In the genomic region with DNA sequence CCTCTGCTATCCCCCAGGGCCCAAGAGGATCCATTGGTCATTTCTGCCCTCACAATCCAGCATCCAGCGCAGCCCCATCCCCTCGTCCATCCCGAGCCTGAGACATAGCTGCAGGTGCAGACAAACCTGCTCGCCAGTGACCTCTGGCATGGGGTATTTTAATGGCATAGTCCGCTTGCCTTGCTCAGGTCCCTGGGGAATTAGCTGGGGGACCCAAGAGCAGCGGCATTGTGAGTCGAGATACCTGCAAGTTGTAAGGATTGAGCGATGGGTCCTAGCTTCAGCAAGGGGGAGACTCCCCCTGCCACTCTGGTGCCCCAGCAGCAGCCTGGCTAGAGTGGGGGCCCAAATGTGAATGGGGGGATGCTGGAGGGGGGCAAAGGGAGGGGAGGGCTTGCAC, we compare ENCODE assay signal across 26 cellular contexts.
A peak's percentile ranks its signal among the peaks of the same experiment; 100 is the strongest.
DNase-seq lines count a peak whose midpoint lies in the region; TF ChIP-seq lines count a peak whose summit lies in the region.
"Had no signal": no experiment of that assay in that cellular context is flagged by ENCODE, and none has a peak within 500 bp of the region (broad histone marks: within the 10 kb centered on the region; RNA-seq: fewer than 3 reads in every experiment).

No MANE protein-coding gene starts in this region.

- no peak overlapping the region for H4K5ac ChIP-seq in mesendoderm (ENCODE audit: low read length)

- H2BK120ac ChIP-seq in mesendoderm (ENCODE audit: low read depth, low read length): no peak overlapping the region

- intact Hi-C loops in dorsolateral prefrontal cortex (cut with DNase I): no loop called here

- no peak overlapping the region for H3K4ac ChIP-seq in mesendoderm (ENCODE audit: low read depth, low read length)

- H2AK5ac ChIP-seq in mesendoderm (ENCODE audit: low read length): peak overlapping the region; percentile 80

- H3K36me3 Mint-ChIP-seq in progenitor cell of endocrine pancreas (ENCODE audit: insufficient read depth): no peaks in the 10 kb centered on the region
- H3K36me3 Mint-ChIP-seq: activated CD8-positive, alpha-beta memory T cell treated with anti-CD3 and anti-CD28 coated beads, Interleukin-2, amount 10 ng/mL, durations not matched to agents 7 days and 5 days; CD4-positive, CD25-positive, alpha-beta regulatory T cell had no signal

- no peak overlapping the region for H3K23ac ChIP-seq in mesendoderm (ENCODE audit: low read length)

- H3K9me3 ChIP-seq in ES-I3 (ENCODE audit: control insufficient read depth, insufficient read depth, low read length): no peaks in the 10 kb centered on the region
- H3K9me3 ChIP-seq in Loucy (ENCODE audit: insufficient read depth, low read depth, low read length): no peaks in the 10 kb centered on the region
- H3K9me3 ChIP-seq: esophagus muscularis mucosa, left lung, prostate gland, tibial artery had no signal

- H3K36me3 ChIP-seq in ES-I3 (ENCODE audit: insufficient read depth, low read length) (no peaks in the 10 kb centered on the region), Loucy (ENCODE audit: insufficient read depth, low read length) (peaks cover 15% of the 10 kb centered on the region; the same call in 1 of the 2 replicates), mesendoderm (ENCODE audit: control insufficient read depth, insufficient read depth, low read length) (no peaks in the 10 kb centered on the region)
- H3K36me3 ChIP-seq: esophagus muscularis mucosa, left lung, prostate gland, tibial artery had no signal

- H3K4me3 ChIP-seq in Loucy (ENCODE audit: low read length, poor library complexity, severe bottlenecking): peak overlapping the region; percentile 61
- H3K4me3 ChIP-seq in dorsolateral prefrontal cortex: peak overlapping the region in 6 of 59 donors; percentile 21 to 54 (median 30)
- H3K4me3 ChIP-seq in mesendoderm (ENCODE audit: low read length): no peak overlapping the region
- H3K4me3 ChIP-seq: left lung, prostate gland, tibial artery had no signal

- H3K79me2 ChIP-seq in Loucy (ENCODE audit: insufficient read depth, low read length) (peaks cover 15% of the 10 kb centered on the region; the same call in 1 of the 2 replicates), mesendoderm (ENCODE audit: control insufficient read depth, insufficient read depth, low read length) (no peaks in the 10 kb centered on the region)

- no CpG with 5 or more reads among the region's 8 CpGs for WGBS in mesendoderm (ENCODE audit: extremely low coverage, insufficient coverage, low lambda C conversion rate)

- H3K4me3 Mint-ChIP-seq in progenitor cell of endocrine pancreas (ENCODE audit: low read depth): no peak overlapping the region
- H3K4me3 Mint-ChIP-seq: activated CD8-positive, alpha-beta memory T cell treated with anti-CD3 and anti-CD28 coated beads, Interleukin-2, amount 10 ng/mL, durations not matched to agents 7 days and 5 days; CD4-positive, CD25-positive, alpha-beta regulatory T cell; stimulated activated naive CD8-positive, alpha-beta T cell treated with anti-CD3 and anti-CD28 coated beads, Interleukin-15, amount 100 ng/mL, for 72 hours; T-helper 1 cell treated with Interleukin-12 subunit alpha and Interleukin-12 subunit beta and Interleukin-4 antibody, amounts not matched to agents 30 μg/mL and 1 μg/mL, for 36 hours had no signal

- no peak overlapping the region for H2AFZ ChIP-seq in Loucy (ENCODE audit: low read length)

- H3K27me3 Mint-ChIP-seq in progenitor cell of endocrine pancreas: peaks cover 13% of the 10 kb centered on the region
- H3K27me3 Mint-ChIP-seq: stimulated activated naive CD8-positive, alpha-beta T cell treated with anti-CD3 and anti-CD28 coated beads, Interleukin-15, amount 100 ng/mL, for 72 hours had no signal

- H3K9me2 ChIP-seq in Loucy (replicated peaks; ENCODE audit: low read depth, low read length): no peaks in the 10 kb centered on the region

- peak overlapping the region; percentile 29 to 100 (median 91) for H3K27ac ChIP-seq in dorsolateral prefrontal cortex
- H3K27ac ChIP-seq in mesendoderm (ENCODE audit: low read depth, low read length): peak overlapping the region; percentile 22
- H3K27ac ChIP-seq: esophagus muscularis mucosa, left lung, prostate gland, tibial artery had no signal

- peaks cover 3% of the 10 kb centered on the region; the same call in 1 of the 2 replicates for H3F3A ChIP-seq in Loucy (ENCODE audit: low read depth)

- no peaks in the 10 kb centered on the region for H3K27me3 ChIP-seq in Loucy (ENCODE audit: insufficient read depth, low read length, poor library complexity, severe bottlenecking)
- H3K27me3 ChIP-seq in dorsolateral prefrontal cortex: no peaks in the 10 kb centered on the region
- H3K27me3 ChIP-seq in mesendoderm (ENCODE audit: insufficient read depth, low read length, poor library complexity): no peaks in the 10 kb centered on the region

- peak overlapping the region; percentile 72 for H3K56ac ChIP-seq in mesendoderm (ENCODE audit: low read length)

- DNase-seq in dorsolateral prefrontal cortex: no peak
- peak; percentile 68 for DNase-seq in mesendoderm
- no peak for DNase-seq in globus pallidus (ENCODE audit: low spot score)
- DNase-seq in dedifferentiated amniotic fluid mesenchymal stem cell (ENCODE audit: extremely low spot score): no peak
- no peak for DNase-seq in NCI-H82 (lab: John Stamatoyannopoulos, UW)
- DNase-seq in progenitor cell of endocrine pancreas (ENCODE audit: low spot score, unreplicated experiment): no peak
- DNase-seq: activated CD8-positive, alpha-beta memory T cell treated with anti-CD3 and anti-CD28 coated beads, Interleukin-2, amount 10 ng/mL, durations not matched to agents 7 days and 5 days; activated T-cell treated with anti-CD3 and anti-CD28 coated beads, Interleukin-2, amount 50 U/mL, for 48 hours; AML-193; CD4-positive, CD25-positive, alpha-beta regulatory T cell; cortex of kidney; foreskin melanocyte; hippocampal formation; Karpas-422; left lung; mesenchymal stem cell; NCI-H1436; NCI-H2081 treated with DMSO at 0.1 percent for 48 hours; NCI-H446; stimulated activated naive CD8-positive, alpha-beta T cell treated with anti-CD3 and anti-CD28 coated beads, Interleukin-15, amount 100 ng/mL, for 72 hours; tibial artery had no signal

- peaks cover 30% of the 10 kb centered on the region for H3K4me1 ChIP-seq in ES-I3 (ENCODE audit: insufficient read depth, low read length)
- H3K4me1 ChIP-seq in Loucy (ENCODE audit: insufficient read depth, low read length, poor library complexity, severe bottlenecking): peaks cover 50% of the 10 kb centered on the region
- peaks cover 30% of the 10 kb centered on the region for H3K4me1 ChIP-seq in mesendoderm (ENCODE audit: control insufficient read depth, low read depth, low read length)
- H3K4me1 ChIP-seq: esophagus muscularis mucosa, prostate gland had no signal

- peak overlapping the region; percentile 66 for H3K4me2 ChIP-seq in Loucy (ENCODE audit: low read depth, low read length, poor library complexity, severe bottlenecking)
- H3K4me2 ChIP-seq in mesendoderm (ENCODE audit: low read length): peak overlapping the region; percentile 56

- no peak overlapping the region for H4K8ac ChIP-seq in mesendoderm (ENCODE audit: low read depth, low read length)

- H3K9me3 Mint-ChIP-seq in progenitor cell of endocrine pancreas (ENCODE audit: low read depth): no peaks in the 10 kb centered on the region
- H3K9me3 Mint-ChIP-seq: stimulated activated naive CD8-positive, alpha-beta T cell treated with anti-CD3 and anti-CD28 coated beads, Interleukin-15, amount 100 ng/mL, for 72 hours; T-helper 1 cell treated with Interleukin-12 subunit alpha and Interleukin-12 subunit beta and Interleukin-4 antibody, amounts not matched to agents 30 μg/mL and 1 μg/mL, for 36 hours had no signal

- TF ChIP-seq CTCF in Loucy (conservative IDR thresholded peaks at IDR 0.05; ENCODE audit: low read length): no peak
- TF ChIP-seq CTCF in dorsolateral prefrontal cortex (IDR thresholded peaks at IDR 0.05 in 54 of 56, conservative IDR thresholded peaks at IDR 0.05 in 2 of 56; ENCODE audit: low read depth in 1 of 56, partially characterized antibody in 56 of 56): no peak
- no peak for TF ChIP-seq CTCF in progenitor cell of endocrine pancreas (IDR thresholded peaks at IDR 0.05; ENCODE audit: unreplicated experiment)

- no peak overlapping the region for H3K27ac Mint-ChIP-seq in progenitor cell of endocrine pancreas
- H3K27ac Mint-ChIP-seq: activated CD8-positive, alpha-beta memory T cell treated with anti-CD3 and anti-CD28 coated beads, Interleukin-2, amount 10 ng/mL, durations not matched to agents 7 days and 5 days; CD4-positive, CD25-positive, alpha-beta regulatory T cell; stimulated activated naive CD8-positive, alpha-beta T cell treated with anti-CD3 and anti-CD28 coated beads, Interleukin-15, amount 100 ng/mL, for 72 hours; T-helper 1 cell treated with Interleukin-12 subunit alpha and Interleukin-12 subunit beta and Interleukin-4 antibody, amounts not matched to agents 30 μg/mL and 1 μg/mL, for 36 hours had no signal

- H3K4me1 Mint-ChIP-seq in progenitor cell of endocrine pancreas (ENCODE audit: low read depth): peaks cover 6% of the 10 kb centered on the region
- H3K4me1 Mint-ChIP-seq: CD4-positive, CD25-positive, alpha-beta regulatory T cell; stimulated activated naive CD8-positive, alpha-beta T cell treated with anti-CD3 and anti-CD28 coated beads, Interleukin-15, amount 100 ng/mL, for 72 hours had no signal

- no peak overlapping the region for H3K18ac ChIP-seq in mesendoderm (ENCODE audit: low read length)

- no peak overlapping the region for H2BK15ac ChIP-seq in mesendoderm (replicated peaks; ENCODE audit: low read depth)

- no peaks in the 10 kb centered on the region for H3K79me1 ChIP-seq in mesendoderm (ENCODE audit: low read length)

- H4K20me1 ChIP-seq in Loucy (ENCODE audit: insufficient read depth, low read length, poor library complexity, severe bottlenecking): peaks cover 7% of the 10 kb centered on the region

- H2BK5ac ChIP-seq in mesendoderm (ENCODE audit: low read length): peak overlapping the region; percentile 79

- H3K9ac ChIP-seq in ES-I3 (ENCODE audit: low read depth, low read length) (peak overlapping the region; percentile 53; the same call in 1 of the 2 replicates), Loucy (ENCODE audit: low read depth, low read length, poor library complexity, severe bottlenecking) (peak overlapping the region; percentile 61), mesendoderm (ENCODE audit: low read length) (peak overlapping the region; percentile 28)
